In genomic region chr7:20784311-20785210, GRCh38 we compare ENCODE assay signal across 1 cellular context.
A peak's percentile ranks its signal among the peaks of the same experiment; 100 is the strongest.
TF ChIP-seq lines count a peak whose summit lies in the region.

No MANE protein-coding gene starts in this region.

TF ChIP-seq in H1, 55 proteins besides CTCF, POLR2A, EP300 and RAD21 (continued from another document):
- TF ChIP-seq, protein P1, sequence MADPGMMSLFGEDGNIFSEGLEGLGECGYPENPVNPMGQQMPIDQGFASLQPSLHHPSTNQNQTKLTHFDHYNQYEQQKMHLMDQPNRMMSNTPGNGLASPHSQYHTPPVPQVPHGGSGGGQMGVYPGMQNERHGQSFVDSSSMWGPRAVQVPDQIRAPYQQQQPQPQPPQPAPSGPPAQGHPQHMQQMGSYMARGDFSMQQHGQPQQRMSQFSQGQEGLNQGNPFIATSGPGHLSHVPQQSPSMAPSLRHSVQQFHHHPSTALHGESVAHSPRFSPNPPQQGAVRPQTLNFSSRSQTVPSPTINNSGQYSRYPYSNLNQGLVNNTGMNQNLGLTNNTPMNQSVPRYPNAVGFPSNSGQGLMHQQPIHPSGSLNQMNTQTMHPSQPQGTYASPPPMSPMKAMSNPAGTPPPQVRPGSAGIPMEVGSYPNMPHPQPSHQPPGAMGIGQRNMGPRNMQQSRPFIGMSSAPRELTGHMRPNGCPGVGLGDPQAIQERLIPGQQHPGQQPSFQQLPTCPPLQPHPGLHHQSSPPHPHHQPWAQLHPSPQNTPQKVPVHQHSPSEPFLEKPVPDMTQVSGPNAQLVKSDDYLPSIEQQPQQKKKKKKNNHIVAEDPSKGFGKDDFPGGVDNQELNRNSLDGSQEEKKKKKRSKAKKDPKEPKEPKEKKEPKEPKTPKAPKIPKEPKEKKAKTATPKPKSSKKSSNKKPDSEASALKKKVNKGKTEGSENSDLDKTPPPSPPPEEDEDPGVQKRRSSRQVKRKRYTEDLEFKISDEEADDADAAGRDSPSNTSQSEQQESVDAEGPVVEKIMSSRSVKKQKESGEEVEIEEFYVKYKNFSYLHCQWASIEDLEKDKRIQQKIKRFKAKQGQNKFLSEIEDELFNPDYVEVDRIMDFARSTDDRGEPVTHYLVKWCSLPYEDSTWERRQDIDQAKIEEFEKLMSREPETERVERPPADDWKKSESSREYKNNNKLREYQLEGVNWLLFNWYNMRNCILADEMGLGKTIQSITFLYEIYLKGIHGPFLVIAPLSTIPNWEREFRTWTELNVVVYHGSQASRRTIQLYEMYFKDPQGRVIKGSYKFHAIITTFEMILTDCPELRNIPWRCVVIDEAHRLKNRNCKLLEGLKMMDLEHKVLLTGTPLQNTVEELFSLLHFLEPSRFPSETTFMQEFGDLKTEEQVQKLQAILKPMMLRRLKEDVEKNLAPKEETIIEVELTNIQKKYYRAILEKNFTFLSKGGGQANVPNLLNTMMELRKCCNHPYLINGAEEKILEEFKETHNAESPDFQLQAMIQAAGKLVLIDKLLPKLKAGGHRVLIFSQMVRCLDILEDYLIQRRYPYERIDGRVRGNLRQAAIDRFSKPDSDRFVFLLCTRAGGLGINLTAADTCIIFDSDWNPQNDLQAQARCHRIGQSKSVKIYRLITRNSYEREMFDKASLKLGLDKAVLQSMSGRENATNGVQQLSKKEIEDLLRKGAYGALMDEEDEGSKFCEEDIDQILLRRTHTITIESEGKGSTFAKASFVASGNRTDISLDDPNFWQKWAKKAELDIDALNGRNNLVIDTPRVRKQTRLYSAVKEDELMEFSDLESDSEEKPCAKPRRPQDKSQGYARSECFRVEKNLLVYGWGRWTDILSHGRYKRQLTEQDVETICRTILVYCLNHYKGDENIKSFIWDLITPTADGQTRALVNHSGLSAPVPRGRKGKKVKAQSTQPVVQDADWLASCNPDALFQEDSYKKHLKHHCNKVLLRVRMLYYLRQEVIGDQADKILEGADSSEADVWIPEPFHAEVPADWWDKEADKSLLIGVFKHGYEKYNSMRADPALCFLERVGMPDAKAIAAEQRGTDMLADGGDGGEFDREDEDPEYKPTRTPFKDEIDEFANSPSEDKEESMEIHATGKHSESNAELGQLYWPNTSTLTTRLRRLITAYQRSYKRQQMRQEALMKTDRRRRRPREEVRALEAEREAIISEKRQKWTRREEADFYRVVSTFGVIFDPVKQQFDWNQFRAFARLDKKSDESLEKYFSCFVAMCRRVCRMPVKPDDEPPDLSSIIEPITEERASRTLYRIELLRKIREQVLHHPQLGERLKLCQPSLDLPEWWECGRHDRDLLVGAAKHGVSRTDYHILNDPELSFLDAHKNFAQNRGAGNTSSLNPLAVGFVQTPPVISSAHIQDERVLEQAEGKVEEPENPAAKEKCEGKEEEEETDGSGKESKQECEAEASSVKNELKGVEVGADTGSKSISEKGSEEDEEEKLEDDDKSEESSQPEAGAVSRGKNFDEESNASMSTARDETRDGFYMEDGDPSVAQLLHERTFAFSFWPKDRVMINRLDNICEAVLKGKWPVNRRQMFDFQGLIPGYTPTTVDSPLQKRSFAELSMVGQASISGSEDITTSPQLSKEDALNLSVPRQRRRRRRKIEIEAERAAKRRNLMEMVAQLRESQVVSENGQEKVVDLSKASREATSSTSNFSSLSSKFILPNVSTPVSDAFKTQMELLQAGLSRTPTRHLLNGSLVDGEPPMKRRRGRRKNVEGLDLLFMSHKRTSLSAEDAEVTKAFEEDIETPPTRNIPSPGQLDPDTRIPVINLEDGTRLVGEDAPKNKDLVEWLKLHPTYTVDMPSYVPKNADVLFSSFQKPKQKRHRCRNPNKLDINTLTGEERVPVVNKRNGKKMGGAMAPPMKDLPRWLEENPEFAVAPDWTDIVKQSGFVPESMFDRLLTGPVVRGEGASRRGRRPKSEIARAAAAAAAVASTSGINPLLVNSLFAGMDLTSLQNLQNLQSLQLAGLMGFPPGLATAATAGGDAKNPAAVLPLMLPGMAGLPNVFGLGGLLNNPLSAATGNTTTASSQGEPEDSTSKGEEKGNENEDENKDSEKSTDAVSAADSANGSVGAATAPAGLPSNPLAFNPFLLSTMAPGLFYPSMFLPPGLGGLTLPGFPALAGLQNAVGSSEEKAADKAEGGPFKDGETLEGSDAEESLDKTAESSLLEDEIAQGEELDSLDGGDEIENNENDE (IDR thresholded peaks at IDR 0.05; ENCODE audit: insufficient replicate concordance, low read length), result no peak
- TF ChIP-seq KDM5A (IDR thresholded peaks at IDR 0.05; ENCODE audit: low read length) (no peak), SP1 (IDR thresholded peaks at IDR 0.05; ENCODE audit: low read depth, low read length) (no peak), EGR1 (IDR thresholded peaks at IDR 0.05; ENCODE audit: borderline replicate concordance, low read depth, low read length) (no peak), KDM4A (IDR thresholded peaks at IDR 0.05; ENCODE audit: low read depth, low read length, severe bottlenecking) (peak; percentile 93), TCF12 (IDR thresholded peaks at IDR 0.05; ENCODE audit: low read depth, low read length) (no peak), TBP (IDR thresholded peaks at IDR 0.05; ENCODE audit: low read depth, low read length) (no peak), KDM1A (IDR thresholded peaks at IDR 0.05; ENCODE audit: borderline replicate concordance, low read length) (0 out of 2 replicates have a peak, but pooled peaks have one; percentile 38), CEBPB (IDR thresholded peaks at IDR 0.05; ENCODE audit: low read depth, low read length) (no peak), CHD2 (IDR thresholded peaks at IDR 0.05; ENCODE audit: low read length) (no peak), RNF2 (IDR thresholded peaks at IDR 0.05; ENCODE audit: borderline replicate concordance, low read depth, low read length, missing control alignments, poor library complexity, severe bottlenecking) (peak; percentile 3), SUZ12 (IDR thresholded peaks at IDR 0.05; ENCODE audit: low read length) (no peak; the same call in none of the 2 replicates), RBBP5 (IDR thresholded peaks at IDR 0.05; ENCODE audit: borderline replicate concordance, low read depth, low read length) (peak; percentile 96), BACH1 (IDR thresholded peaks at IDR 0.05; ENCODE audit: low read length) (no peak), E2F6 (IDR thresholded peaks at IDR 0.05) (peak; percentile 96), CHD1 (IDR thresholded peaks at IDR 0.05; ENCODE audit: low read depth, low read length) (no peak), POLR2AphosphoS5 (IDR thresholded peaks at IDR 0.05; ENCODE audit: low read depth, low read length) (no peak), GABPA (IDR thresholded peaks at IDR 0.05; ENCODE audit: borderline replicate concordance, insufficient read depth, low read length) (0 out of 2 replicates have a peak, but pooled peaks have one; percentile 2), POU5F1 (IDR thresholded peaks at IDR 0.05; ENCODE audit: low read depth, low read length) (no peak), SIX5 (IDR thresholded peaks at IDR 0.05; ENCODE audit: low read depth, low read length) (no peak), NANOG (IDR thresholded peaks at IDR 0.05; ENCODE audit: insufficient read depth, low read depth, low read length, poor library complexity, severe bottlenecking) (no peak), SIN3A (conservative IDR thresholded peaks at IDR 0.05 in 1 of 2, IDR thresholded peaks at IDR 0.05 in 1 of 2; ENCODE audit: low read depth in 1 of 2, low read length in 2 of 2) (no peak; a peak in 1 of 4 replicates), YY1 (IDR thresholded peaks at IDR 0.05; ENCODE audit: low read depth, low read length) (no peak), SIRT6 (IDR thresholded peaks at IDR 0.05; ENCODE audit: low read length) (no peak), CREB1 (IDR thresholded peaks at IDR 0.05) (no peak), RXRA (IDR thresholded peaks at IDR 0.05; ENCODE audit: insufficient read depth, low read depth, low read length) (no peak), BCL11A (IDR thresholded peaks at IDR 0.05; ENCODE audit: low read depth in 2 of 2, low read length in 2 of 2) (no peak), HDAC6 (IDR thresholded peaks at IDR 0.05; ENCODE audit: low read depth, low read length) (no peak), JUN (IDR thresholded peaks at IDR 0.05; ENCODE audit: low read depth, low read length) (no peak), TAF1 (IDR thresholded peaks at IDR 0.05; ENCODE audit: low read depth, low read length) (peak; percentile 41), ASH2L (IDR thresholded peaks at IDR 0.05; ENCODE audit: low read length) (peak; percentile 6), EZH2 (IDR thresholded peaks at IDR 0.05; ENCODE audit: low read depth, low read length, severe bottlenecking) (no peak), CBX5 (IDR thresholded peaks at IDR 0.05; ENCODE audit: low read depth, low read length) (no peak), SRF (IDR thresholded peaks at IDR 0.05; ENCODE audit: low read depth, low read length) (no peak)
- TF ChIP-seq, protein P2, sequence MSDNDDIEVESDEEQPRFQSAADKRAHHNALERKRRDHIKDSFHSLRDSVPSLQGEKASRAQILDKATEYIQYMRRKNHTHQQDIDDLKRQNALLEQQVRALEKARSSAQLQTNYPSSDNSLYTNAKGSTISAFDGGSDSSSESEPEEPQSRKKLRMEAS (IDR thresholded peaks at IDR 0.05), result peak; percentile 98
- TF ChIP-seq, protein P3, sequence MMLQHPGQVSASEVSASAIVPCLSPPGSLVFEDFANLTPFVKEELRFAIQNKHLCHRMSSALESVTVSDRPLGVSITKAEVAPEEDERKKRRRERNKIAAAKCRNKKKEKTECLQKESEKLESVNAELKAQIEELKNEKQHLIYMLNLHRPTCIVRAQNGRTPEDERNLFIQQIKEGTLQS (IDR thresholded peaks at IDR 0.05; ENCODE audit: insufficient read depth, low read depth, low read length), result no peak
- TF ChIP-seq, protein P4, sequence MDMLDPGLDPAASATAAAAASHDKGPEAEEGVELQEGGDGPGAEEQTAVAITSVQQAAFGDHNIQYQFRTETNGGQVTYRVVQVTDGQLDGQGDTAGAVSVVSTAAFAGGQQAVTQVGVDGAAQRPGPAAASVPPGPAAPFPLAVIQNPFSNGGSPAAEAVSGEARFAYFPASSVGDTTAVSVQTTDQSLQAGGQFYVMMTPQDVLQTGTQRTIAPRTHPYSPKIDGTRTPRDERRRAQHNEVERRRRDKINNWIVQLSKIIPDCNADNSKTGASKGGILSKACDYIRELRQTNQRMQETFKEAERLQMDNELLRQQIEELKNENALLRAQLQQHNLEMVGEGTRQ (IDR thresholded peaks at IDR 0.05; ENCODE audit: low read length), result no peak
